In genomic region chr6:34310846-34311245, GRCh38 we compare ENCODE assay signal across 26 cellular contexts.
"Had no signal": no experiment of that assay in that cellular context is flagged by ENCODE, and none has a peak within 500 bp of the region (broad histone marks: within the 10 kb centered on the region; RNA-seq: fewer than 3 reads in every experiment).

No MANE protein-coding gene starts in this region.

- H3K9me3 ChIP-seq: left lung, lower lobe of right lung, right atrium auricular region, stomach, testis, thyroid gland, transverse colon, upper lobe of left lung, vagina had no signal

- ATAC-seq: left colon; left lung; lower lobe of right lung; natural killer cell treated with Interleukin-12 subunit alpha and Interleukin-12 subunit beta and Interleukin-15 and Interleukin-18, amount 100 ng/mL, for 72 hours; sciatic nerve; stimulated activated naive B cell treated with anti-CD40 and anti-IgM and Interleukin-4, amounts not matched to agents 10 μg/mL and 1 μg/mL and 100 μg/mL, for 72 hours; stimulated activated naive CD8-positive, alpha-beta T cell treated with anti-CD3 and anti-CD28 coated beads, Interleukin-15, Interleukin-2, amounts not matched to agents 100 U/mL and 50 U/mL, for 24 hours had no signal

- DNase-seq: hippocampal formation; kidney; left colon; left lung; lower lobe of right lung; mammary epithelial cell; mesendoderm; naive B cell; nucleus accumbens; stimulated activated CD4-positive, alpha-beta T cell treated with anti-CD3 and anti-CD28 coated beads, Interleukin-12 subunit alpha, Interleukin-12 subunit beta, amount 100 ng/mL, for 4 hours; stimulated activated CD4-positive, alpha-beta T cell treated with anti-CD3 and anti-CD28 coated beads, Interleukin-15, amount 100 ng/mL, for 24 hours; stimulated activated CD4-positive, alpha-beta T cell treated with anti-CD3 and anti-CD28 coated beads, Interleukin-2, amount 100 ng/mL, for 24 hours; stimulated activated CD4-positive, alpha-beta T cell treated with anti-CD3 and anti-CD28 coated beads, Interleukin-4, amount 100 ng/mL, for 1 hour; stimulated activated naive B cell treated with anti-CD40 and anti-IgM and Interleukin-4, amounts not matched to agents 10 μg/mL and 1 μg/mL and 100 μg/mL, for 72 hours; stimulated activated naive CD8-positive, alpha-beta T cell treated with anti-CD3 and anti-CD28 coated beads, Interleukin-15, Interleukin-2, amounts not matched to agents 100 U/mL and 50 U/mL, for 24 hours; stomach; testis; thyroid gland; transverse colon; upper lobe of left lung had no signal

- H3K27me3 ChIP-seq: left lung, right atrium auricular region, stomach, testis, thyroid gland, transverse colon, upper lobe of left lung, vagina had no signal

- H2AFZ ChIP-seq: parathyroid adenoma had no signal

- H3K27ac ChIP-seq: left lung, lower lobe of right lung, parathyroid adenoma, right atrium auricular region, skin epidermis, stomach, testis, thyroid gland, transverse colon, upper lobe of left lung, vagina had no signal

- H3K4me3 ChIP-seq: left lung, lower lobe of right lung, right atrium auricular region, skin epidermis, stomach, testis, thyroid gland, transverse colon, upper lobe of left lung, vagina had no signal

- H3K9ac ChIP-seq: parathyroid adenoma had no signal

- H3K36me3 ChIP-seq: left lung, lower lobe of right lung, right atrium auricular region, stomach, thyroid gland, transverse colon, upper lobe of left lung, vagina had no signal

- FAIRE-seq: kidney had no signal
